Comparison of ENCODE assay signal across 1 cellular context in the genomic region with DNA sequence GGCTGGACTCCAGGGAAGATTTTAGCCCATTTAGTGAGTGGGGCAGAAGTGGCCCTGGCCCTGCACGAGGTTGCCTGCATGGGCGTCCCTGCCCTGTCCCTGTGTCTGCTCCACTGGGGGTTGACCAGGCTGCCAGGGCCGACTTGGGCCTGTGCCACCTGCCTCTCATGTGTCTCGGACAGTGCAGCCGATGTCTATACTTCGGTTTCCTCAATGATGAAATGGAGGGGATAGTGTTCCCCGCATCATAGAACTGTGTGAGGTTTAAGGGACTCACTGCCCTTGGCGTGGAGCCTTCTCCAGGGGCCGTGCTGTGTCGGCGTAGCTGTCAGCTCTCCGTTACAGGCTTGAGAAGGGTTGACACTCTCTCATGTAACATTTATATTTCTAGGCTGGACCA.
TF ChIP-seq lines count a peak whose summit lies in the region.

No MANE protein-coding gene starts in this region.

TF ChIP-seq in HepG2, 621 proteins besides CTCF, POLR2A, EP300 and RAD21 (continued from another document):
- TF ChIP-seq, protein P1, sequence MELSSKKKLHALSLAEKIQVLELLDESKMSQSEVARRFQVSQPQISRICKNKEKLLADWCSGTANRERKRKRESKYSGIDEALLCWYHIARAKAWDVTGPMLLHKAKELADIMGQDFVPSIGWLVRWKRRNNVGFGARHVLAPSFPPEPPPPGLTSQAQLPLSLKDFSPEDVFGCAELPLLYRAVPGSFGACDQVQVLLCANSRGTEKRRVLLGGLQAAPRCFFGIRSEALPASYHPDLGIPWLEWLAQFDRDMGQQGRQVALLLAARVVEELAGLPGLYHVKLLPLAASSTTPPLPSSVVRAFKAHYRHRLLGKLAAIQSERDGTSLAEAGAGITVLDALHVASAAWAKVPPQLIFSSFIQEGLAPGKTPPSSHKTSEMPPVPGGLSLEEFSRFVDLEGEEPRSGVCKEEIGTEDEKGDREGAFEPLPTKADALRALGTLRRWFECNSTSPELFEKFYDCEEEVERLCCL (CRISPR knock-in tag; IDR thresholded peaks at IDR 0.05; ENCODE audit: borderline replicate concordance), result no peak
- no peak for TF ChIP-seq KDM1A (CRISPR knock-in tag; IDR thresholded peaks at IDR 0.05)
